1 cellular context compared by ENCODE assay signal in genomic region chr12:116722245-116722644, GRCh38.
TF ChIP-seq lines count a peak whose summit lies in the region.

No MANE protein-coding gene starts in this region.

TF ChIP-seq in GM23338, 12 proteins besides CTCF, POLR2A, EP300 and RAD21:
- no peak for TF ChIP-seq ZNF331 (CRISPR knock-in tag; IDR thresholded peaks at IDR 0.05; ENCODE audit: low read depth)
